In genomic region chr10:114491933-114492332, GRCh38 we compare ENCODE assay signal across 12 cellular contexts.
DNase-seq lines count a peak whose midpoint lies in the region; ATAC-seq and TF ChIP-seq lines count a peak whose summit lies in the region.
"Had no signal": no experiment of that assay in that cellular context is flagged by ENCODE, and none has a peak within 500 bp of the region (broad histone marks: within the 10 kb centered on the region; RNA-seq: fewer than 3 reads in every experiment).

No MANE protein-coding gene starts in this region.

- H3K4me1 ChIP-seq in subcutaneous abdominal adipose tissue (ENCODE audit: control insufficient read depth in 5 of 5, insufficient read depth in 5 of 5, low read length in 5 of 5): peaks cover 0 to 30% (median 7%) of the 10 kb centered on the region in 5 donors

- H3K27ac Mint-ChIP-seq in activated T-cell treated with anti-CD3 and anti-CD28 coated beads, Interleukin-2, amount 50 U/mL, for 72 hours: peak overlapping the region; percentile 88
- peak overlapping the region; percentile 77 to 84 for H3K27ac Mint-ChIP-seq in T-cell
- H3K27ac Mint-ChIP-seq: memory B cell had no signal

- POLR2A ChIA-PET in T-cell (lab: Charles Lee): no interaction called here

- H3K4me3 ChIP-seq in fibroblast of the aortic adventitia (ENCODE audit: low read depth, low read length) (no peak overlapping the region), subcutaneous abdominal adipose tissue (ENCODE audit: low read depth in 1 of 5, low read length in 5 of 5) (no peak overlapping the region)
- H3K4me3 ChIP-seq: tibial artery had no signal

- no peaks in the 10 kb centered on the region for H3K27me3 ChIP-seq in subcutaneous abdominal adipose tissue (ENCODE audit: control insufficient read depth in 5 of 5, insufficient read depth in 4 of 5, low read length in 5 of 5)
- H3K27me3 ChIP-seq: tibial artery had no signal

- no peak for ATAC-seq in activated T-cell treated with anti-CD3 and anti-CD28 coated beads, Interleukin-2, amount 50 U/mL, for 72 hours (replicated peaks in 1 of 2)
- ATAC-seq in T-cell (replicated peaks in 1 of 4) (no peak), HG03108 (IDR thresholded peaks at IDR 0.05; ENCODE audit: unreplicated experiment) (no peak)

- DNase-seq in activated T-cell treated with anti-CD3 and anti-CD28 coated beads, Interleukin-2, amount 50 U/mL, for 72 hours: no peak
- DNase-seq in activated T-cell treated with anti-CD3 and anti-CD28 coated beads for 4 hours: no peak
- no peak for DNase-seq in T-cell
- DNase-seq in fibroblast of the aortic adventitia (ENCODE audit: low read depth): peak; percentile 32
- no peak for DNase-seq in UCSD-AML1 (lab: John Stamatoyannopoulos, UW; ENCODE audit: unreplicated experiment)
- no peak for DNase-seq in NCI-H1417 (lab: John Stamatoyannopoulos, UW)
- DNase-seq: GDM1, NCI-H774 had no signal

- no peaks in the 10 kb centered on the region for H3K27me3 Mint-ChIP-seq in activated T-cell treated with anti-CD3 and anti-CD28 coated beads, Interleukin-2, amount 50 U/mL, for 72 hours (ENCODE audit: low read depth)
- no peaks in the 10 kb centered on the region for H3K27me3 Mint-ChIP-seq in T-cell
- H3K27me3 Mint-ChIP-seq: memory B cell had no signal

- peaks cover 8 to 21% of the 10 kb centered on the region in 2 donors for H3K36me3 Mint-ChIP-seq in activated T-cell treated with anti-CD3 and anti-CD28 coated beads, Interleukin-2, amount 50 U/mL, for 72 hours (ENCODE audit: insufficient read depth in 2 of 2)
- H3K36me3 Mint-ChIP-seq in T-cell: peaks cover 53% of the 10 kb centered on the region

- H3K4me3 Mint-ChIP-seq in activated T-cell treated with anti-CD3 and anti-CD28 coated beads, Interleukin-2, amount 50 U/mL, for 72 hours: peak overlapping the region; percentile 61 to 77
- peak overlapping the region; percentile 21 to 69 (median 42) for H3K4me3 Mint-ChIP-seq in T-cell

- TF ChIP-seq CTCF in fibroblast of the aortic adventitia (IDR thresholded peaks at IDR 0.05; ENCODE audit: insufficient read depth, low read length): no peak

- H3K9me3 ChIP-seq in subcutaneous abdominal adipose tissue (ENCODE audit: control insufficient read depth in 5 of 5, low read length in 5 of 5): no peaks in the 10 kb centered on the region
- H3K9me3 ChIP-seq: tibial artery had no signal

- peak overlapping the region; percentile 47 for H3K27ac ChIP-seq in subcutaneous abdominal adipose tissue (ENCODE audit: low read depth, low read length)
- H3K27ac ChIP-seq: tibial artery had no signal

- no peak overlapping the region for H3K9ac ChIP-seq in subcutaneous abdominal adipose tissue (ENCODE audit: low read length in 5 of 5)

- CTCF ChIA-PET in T-cell (lab: Charles Lee): interaction anchor here in 1 of 2 donors (1.3 to 1.6 kb wide), 2 partner anchors 20 to 50 kb away, joined by 4 to 5 read pairs; no protein-coding TSS in a partner anchor

- H3K4me1 Mint-ChIP-seq in activated T-cell treated with anti-CD3 and anti-CD28 coated beads, Interleukin-2, amount 50 U/mL, for 72 hours (ENCODE audit: low read depth): peaks cover 85% of the 10 kb centered on the region
- H3K4me1 Mint-ChIP-seq in T-cell: peaks cover 79 to 87% (median 81%) of the 10 kb centered on the region in 3 donors

- H3K36me3 ChIP-seq in subcutaneous abdominal adipose tissue (ENCODE audit: control insufficient read depth in 5 of 5, insufficient read depth in 5 of 5, low read length in 5 of 5): peaks cover 13 to 29% (median 20%) of the 10 kb centered on the region in 5 donors

- peaks cover 3 to 4% of the 10 kb centered on the region in 2 donors for H3K9me3 Mint-ChIP-seq in activated T-cell treated with anti-CD3 and anti-CD28 coated beads, Interleukin-2, amount 50 U/mL, for 72 hours
- no peaks in the 10 kb centered on the region for H3K9me3 Mint-ChIP-seq in T-cell
